ENCODE assay signal across 17 cellular contexts in genomic region chr2:160355080-160355479, GRCh38.
DNase-seq lines count a peak whose midpoint lies in the region; TF ChIP-seq lines count a peak whose summit lies in the region.
"Had no signal": no experiment of that assay in that cellular context is flagged by ENCODE, and none has a peak within 500 bp of the region (broad histone marks: within the 10 kb centered on the region; RNA-seq: fewer than 3 reads in every experiment).

No MANE protein-coding gene starts in this region.

- H3K9me2 ChIP-seq in OCI-LY7 (ENCODE audit: insufficient read depth, low read length) = no peaks in the 10 kb centered on the region

- peaks cover 27 to 39% of the 10 kb centered on the region in 2 donors for H3K36me3 Mint-ChIP-seq in CD4-positive, alpha-beta memory T cell
- peaks cover 31% of the 10 kb centered on the region for H3K36me3 Mint-ChIP-seq in HFFc6 (ENCODE audit: low read depth)
- H3K36me3 Mint-ChIP-seq in MCF 10A (ENCODE audit: insufficient read depth, unreplicated experiment) = peaks cover 3% of the 10 kb centered on the region

- H3K4me3 Mint-ChIP-seq in CD4-positive, alpha-beta memory T cell = no peak overlapping the region
- no peak overlapping the region for H3K4me3 Mint-ChIP-seq in HFFc6
- H3K4me3 Mint-ChIP-seq in MCF 10A (ENCODE audit: unreplicated experiment) = no peak overlapping the region
- H3K4me3 Mint-ChIP-seq: activated T-cell treated with anti-CD3 and anti-CD28 coated beads, Interleukin-2, amount 50 U/mL, for 4 hours had no signal

- peaks cover 0 to 16% (median 0%) of the 10 kb centered on the region in 8 donors for H3K9me3 Mint-ChIP-seq in CD4-positive, alpha-beta memory T cell
- H3K9me3 Mint-ChIP-seq in HFFc6 (no peaks in the 10 kb centered on the region), MCF 10A (ENCODE audit: unreplicated experiment) (no peaks in the 10 kb centered on the region)
- H3K9me3 Mint-ChIP-seq: activated T-cell treated with anti-CD3 and anti-CD28 coated beads, Interleukin-2, amount 50 U/mL, for 4 hours had no signal

- no peaks in the 10 kb centered on the region for H3K27me3 ChIP-seq in CD4-positive, alpha-beta memory T cell (ENCODE audit: insufficient read depth, low read length)
- H3K27me3 ChIP-seq in rectal smooth muscle tissue (ENCODE audit: control insufficient read depth, insufficient read depth, low read length) = no peaks in the 10 kb centered on the region
- H3K27me3 ChIP-seq: neutrophil, testis had no signal

- POLR2A ChIA-PET in CD4-positive, alpha-beta memory T cell (lab: Charles Lee; ENCODE audit: partially characterized antibody) = no interaction called here
- POLR2A ChIA-PET in OCI-LY7 (lab: Charles Lee) (no interaction called here), MCF 10A (lab: Yijun Ruan, JAX) (interaction anchor here (1.2 to 6.7 kb wide), 3 partner anchors 9 to 50 kb away, joined by 3 to 62 read pairs (median 43); no protein-coding TSS in a partner anchor)

- intact Hi-C loops in CD4-positive, alpha-beta memory T cell (cut with micrococcal nuclease) = loop anchor here (2.0 kb wide), 1 partner anchor 564 kb away; no protein-coding TSS in a partner anchor
- intact Hi-C loops in OCI-LY7 (cut with micrococcal nuclease; ENCODE audit: unreplicated experiment) (no loop called here), MCF 10A (cut with micrococcal nuclease) (no loop called here)

- no peak overlapping the region for H2AFZ ChIP-seq in OCI-LY7 (ENCODE audit: low read length)

- H3K9ac ChIP-seq in rectal smooth muscle tissue (ENCODE audit: low read length) = no peak overlapping the region

- BruUV-seq in OCI-LY7 (replicated peaks; lab: Mats Ljungman, UMichigan) (no TSS peak), MCF 10A (replicated peaks; lab: Mats Ljungman, UMichigan) (no TSS peak)

- CTCF ChIA-PET in CD4-positive, alpha-beta memory T cell (lab: Charles Lee; ENCODE audit: partially characterized antibody) = interaction anchor here (0.9 to 2.3 kb wide), 4 partner anchors 8 to 640 kb away, joined by 3 to 7 read pairs (median 4); no protein-coding TSS in a partner anchor
- CTCF ChIA-PET in OCI-LY7 (lab: Charles Lee; ENCODE audit: unreplicated experiment) = no interaction called here
- CTCF ChIA-PET in MCF 10A (lab: Yijun Ruan, JAX) = no interaction called here

- no peak overlapping the region for H3K4me2 ChIP-seq in OCI-LY7 (ENCODE audit: low read length)

- peak overlapping the region in 4 of 7 donors; percentile 12 to 62 (median 57) for H3K27ac Mint-ChIP-seq in CD4-positive, alpha-beta memory T cell
- H3K27ac Mint-ChIP-seq in HFFc6 (peak overlapping the region; percentile 58), MCF 10A (ENCODE audit: low read depth, unreplicated experiment) (no peak overlapping the region)

- no peaks in the 10 kb centered on the region for H3K27me3 Mint-ChIP-seq in CD4-positive, alpha-beta memory T cell
- H3K27me3 Mint-ChIP-seq in HFFc6 (ENCODE audit: insufficient read depth) (no peaks in the 10 kb centered on the region), MCF 10A (ENCODE audit: insufficient read depth, unreplicated experiment) (no peaks in the 10 kb centered on the region)

- no peak for DNase-seq in CD4-positive, alpha-beta memory T cell
- DNase-seq in HFFc6 (no peak), epithelial cell of prostate (ENCODE audit: low read depth, low spot score) (no peak), NCI-H146 (lab: John Stamatoyannopoulos, UW) (no peak), COLO668 (lab: John Stamatoyannopoulos, UW; ENCODE audit: unreplicated experiment) (no peak), OCI-LY7 (ENCODE audit: low spot score) (no peak), MCF 10A (ENCODE audit: unreplicated experiment) (no peak)
- DNase-seq: activated CD4-positive, alpha-beta T cell treated with anti-CD3 and anti-CD28 coated beads, Interleukin-2, amount 50 U/mL, for 1 hour; activated T-cell treated with anti-CD3 and anti-CD28 coated beads, Interleukin-2, amount 50 U/mL, for 4 hours; mesenchymal stem cell; MV-4-11; NCI-H2107; NCI-H82; stimulated activated CD4-positive, alpha-beta T cell treated with anti-CD3 and anti-CD28 coated beads, Interleukin-4, amount 100 ng/mL, for 1 hour; testis had no signal

- no peaks in the 10 kb centered on the region for H3K36me3 ChIP-seq in CD4-positive, alpha-beta memory T cell (ENCODE audit: insufficient read depth, low read length)
- no peaks in the 10 kb centered on the region for H3K36me3 ChIP-seq in rectal smooth muscle tissue (ENCODE audit: control insufficient read depth, insufficient read depth, low read length)
- no peaks in the 10 kb centered on the region for H3K36me3 ChIP-seq in OCI-LY7 (ENCODE audit: insufficient read depth, low read length)

- no peaks in the 10 kb centered on the region for H3K9me3 ChIP-seq in CD4-positive, alpha-beta memory T cell (ENCODE audit: control insufficient read depth in 1 of 2, low read length in 2 of 2)
- no peaks in the 10 kb centered on the region for H3K9me3 ChIP-seq in OCI-LY7 (ENCODE audit: low read length)
- H3K9me3 ChIP-seq: neutrophil, testis had no signal

- TF ChIP-seq CTCF in HFFc6 (IDR thresholded peaks at IDR 0.05) (no peak), OCI-LY7 (conservative IDR thresholded peaks at IDR 0.05; ENCODE audit: low read length) (no peak), MCF 10A (IDR thresholded peaks at IDR 0.05; ENCODE audit: unreplicated experiment) (no peak)

- H3K79me2 ChIP-seq in OCI-LY7 (ENCODE audit: insufficient read depth, low read depth, low read length) = no peaks in the 10 kb centered on the region

- no peak overlapping the region for H3K27ac ChIP-seq in CD4-positive, alpha-beta memory T cell (ENCODE audit: low read depth, low read length)
- H3K27ac ChIP-seq in epithelial cell of prostate (peak overlapping the region; percentile 89), rectal smooth muscle tissue (ENCODE audit: low read depth, low read length) (peak overlapping the region; percentile 29), OCI-LY7 (ENCODE audit: low read depth, low read length, poor library complexity, severe bottlenecking) (no peak overlapping the region)
- H3K27ac ChIP-seq: neutrophil, testis had no signal

- peaks cover 12% of the 10 kb centered on the region for H3K4me1 ChIP-seq in CD4-positive, alpha-beta memory T cell (ENCODE audit: insufficient read depth, low read length)
- H3K4me1 ChIP-seq in rectal smooth muscle tissue (ENCODE audit: control insufficient read depth, insufficient read depth, low read length) = peaks cover 36% of the 10 kb centered on the region
- H3K4me1 ChIP-seq in OCI-LY7 (ENCODE audit: insufficient read depth, low read length, poor library complexity, severe bottlenecking) = no peaks in the 10 kb centered on the region
- H3K4me1 ChIP-seq: testis had no signal

- no peaks in the 10 kb centered on the region for H4K20me1 ChIP-seq in OCI-LY7 (ENCODE audit: insufficient read depth, low read length)

- no peak overlapping the region for H3K4me3 ChIP-seq in CD4-positive, alpha-beta memory T cell (ENCODE audit: low read length in 2 of 2)
- no peak overlapping the region for H3K4me3 ChIP-seq in rectal smooth muscle tissue (ENCODE audit: low read length)
- H3K4me3 ChIP-seq in OCI-LY7 (ENCODE audit: low read depth, low read length, poor library complexity, severe bottlenecking) = no peak overlapping the region
- H3K4me3 ChIP-seq: testis had no signal

- H3K4me1 Mint-ChIP-seq in CD4-positive, alpha-beta memory T cell = peaks cover 40 to 73% (median 59%) of the 10 kb centered on the region in 4 donors
- H3K4me1 Mint-ChIP-seq in HFFc6 (ENCODE audit: low read depth) = peaks cover 97% of the 10 kb centered on the region
- peaks cover 52% of the 10 kb centered on the region for H3K4me1 Mint-ChIP-seq in MCF 10A (ENCODE audit: insufficient read depth, unreplicated experiment)

Comparison
In these comparisons a context has a peak if more than half of its experiments do, and no peak if none do; other contexts are left out.
1. H3K27ac ChIP-seq: peak in epithelial cell of prostate (single experiment) and rectal smooth muscle tissue (single experiment); none in CD4-positive, alpha-beta memory T cell (single experiment) and OCI-LY7 (single experiment).